ENCODE assay signal across 24 cellular contexts in genomic region chr18:24819141-24819890, GRCh38.
"Had no signal": no experiment of that assay in that cellular context is flagged by ENCODE, and none has a peak within 500 bp of the region (broad histone marks: within the 10 kb centered on the region; RNA-seq: fewer than 3 reads in every experiment).

No MANE protein-coding gene starts in this region.

- H3K4me3 Mint-ChIP-seq: memory B cell; natural killer cell; stimulated activated memory B cell treated with anti-CD40 and anti-IgM and Interleukin-4, amounts not matched to agents 10 μg/mL and 1 μg/mL and 100 μg/mL, for 72 hours; stimulated activated naive CD8-positive, alpha-beta T cell treated with anti-CD3 and anti-CD28 coated beads, Interleukin-15, Interleukin-2, amounts not matched to agents 100 ng/mL and 50 ng/mL, for 24 hours; type B pancreatic cell had no signal

- ATAC-seq: foreskin keratinocyte, gastroesophageal sphincter, heart left ventricle, left lobe of liver, natural killer cell had no signal

- H3K27ac Mint-ChIP-seq: memory B cell; natural killer cell; stimulated activated memory B cell treated with anti-CD40 and anti-IgM and Interleukin-4, amounts not matched to agents 10 μg/mL and 1 μg/mL and 100 μg/mL, for 72 hours; stimulated activated naive CD8-positive, alpha-beta T cell treated with anti-CD3 and anti-CD28 coated beads, Interleukin-15, Interleukin-2, amounts not matched to agents 100 ng/mL and 50 ng/mL, for 24 hours; type B pancreatic cell had no signal

- H3K36me3 Mint-ChIP-seq: memory B cell; natural killer cell; stimulated activated memory B cell treated with anti-CD40 and anti-IgM and Interleukin-4, amounts not matched to agents 10 μg/mL and 1 μg/mL and 100 μg/mL, for 72 hours; type B pancreatic cell had no signal

- H3K27me3 ChIP-seq: foreskin keratinocyte, hepatocyte, right atrium auricular region, sigmoid colon, tibial artery had no signal

- DNase-seq: dermis blood vessel endothelial cell; effector memory CD4-positive, alpha-beta T cell; foreskin keratinocyte; heart left ventricle; kidney; natural killer cell; sigmoid colon; stimulated activated CD4-positive, alpha-beta T cell treated with anti-CD3 and anti-CD28 coated beads, Interleukin-2, amount 100 ng/mL, for 24 hours; stimulated activated CD4-positive, alpha-beta T cell treated with anti-CD3 and anti-CD28 coated beads, Interleukin-4, amount 100 ng/mL, for 24 hours; tibial artery had no signal

- H3K4me3 ChIP-seq: coronary artery, esophagus muscularis mucosa, gastroesophageal sphincter, heart left ventricle, hepatocyte, lung, prostate gland, right atrium auricular region, sigmoid colon, tibial artery had no signal

- H3K27ac ChIP-seq: coronary artery, esophagus muscularis mucosa, foreskin keratinocyte, gastroesophageal sphincter, heart left ventricle, hepatocyte, prostate gland, right atrium auricular region, sigmoid colon, tibial artery had no signal

- H3K9me3 Mint-ChIP-seq: memory B cell; natural killer cell; neural crest cell; stimulated activated naive CD8-positive, alpha-beta T cell treated with anti-CD3 and anti-CD28 coated beads, Interleukin-15, Interleukin-2, amounts not matched to agents 100 ng/mL and 50 ng/mL, for 24 hours had no signal

- H3K4me1 ChIP-seq: esophagus muscularis mucosa, foreskin keratinocyte, gastroesophageal sphincter, heart left ventricle, prostate gland, right atrium auricular region, sigmoid colon, tibial artery had no signal

- H3K4me1 Mint-ChIP-seq: memory B cell; natural killer cell; stimulated activated memory B cell treated with anti-CD40 and anti-IgM and Interleukin-4, amounts not matched to agents 10 μg/mL and 1 μg/mL and 100 μg/mL, for 72 hours had no signal

- FAIRE-seq: endothelial cell of umbilical vein, kidney had no signal

- H3K9me3 ChIP-seq: esophagus muscularis mucosa, gastroesophageal sphincter, heart left ventricle, prostate gland, right atrium auricular region, sigmoid colon, tibial artery had no signal

- H3K36me3 ChIP-seq: esophagus muscularis mucosa, gastroesophageal sphincter, heart left ventricle, prostate gland, right atrium auricular region, sigmoid colon, tibial artery had no signal

- H3K27me3 Mint-ChIP-seq: stimulated activated memory B cell treated with anti-CD40 and anti-IgM and Interleukin-4, amounts not matched to agents 10 μg/mL and 1 μg/mL and 100 μg/mL, for 72 hours had no signal
